14 cellular contexts compared by ENCODE assay signal in genomic region chr10:100710151-100710871, GRCh38. TPM values are rescaled to one million over a fixed set of nuclear protein-coding genes. Genes with fewer than 3 reads are reported as not detected.
DNase-seq lines count a peak whose midpoint lies in the region; ATAC-seq and TF ChIP-seq lines count a peak whose summit lies in the region.
"Had no signal": no experiment of that assay in that cellular context is flagged by ENCODE, and none has a peak within 500 bp of the region (broad histone marks: within the 10 kb centered on the region; RNA-seq: fewer than 3 reads in every experiment).

No MANE protein-coding gene starts in this region.

- H3K4me1 ChIP-seq in breast epithelium: peaks cover 0 to 7% of the 10 kb centered on the region in 2 donors
- peaks cover 0 to 13% of the 10 kb centered on the region in 2 donors for H3K4me1 ChIP-seq in thyroid gland

- DNase-seq in breast epithelium (ENCODE audit: low spot score in 2 of 2) (no peak), MCF 10A (ENCODE audit: unreplicated experiment) (no peak), WTC11 (ENCODE audit: low spot score) (no peak), kidney epithelial cell (ENCODE audit: low read depth) (no peak), thyroid gland (peak; percentile 21 to 29), glomerular visceral epithelial cell (ENCODE audit: extremely low spot score) (no peak), occipital lobe (lab: John Stamatoyannopoulos, UW) (no peak)
- DNase-seq in stimulated activated CD4-positive, alpha-beta T cell treated with anti-CD3 and anti-CD28 coated beads, Interleukin-12 subunit alpha, Interleukin-12 subunit beta, amount 100 ng/mL, for 4 hours: no peak
- DNase-seq: activated CD8-positive, alpha-beta memory T cell treated with anti-CD3 and anti-CD28 coated beads, Interleukin-2, amount 50 U/mL, for 48 hours; AML-193; NCI-H524 treated with DMSO at 0.1 percent for 48 hours; T-helper 1 cell had no signal

- intact Hi-C loops in breast epithelium (cut with DNase I; ENCODE audit: low total_unique reads): no loop called here
- intact Hi-C loops in MCF 10A (cut with micrococcal nuclease): no loop called here
- intact Hi-C loops in thyroid gland (cut with DNase I): no loop called here

- H3K9me3 Mint-ChIP-seq in MCF 10A (ENCODE audit: unreplicated experiment) (no peaks in the 10 kb centered on the region), WTC11 (no peaks in the 10 kb centered on the region)

- H3K9me3 ChIP-seq in breast epithelium: no peaks in the 10 kb centered on the region
- no peaks in the 10 kb centered on the region for H3K9me3 ChIP-seq in thyroid gland

- H3K27ac ChIP-seq in breast epithelium (no peak overlapping the region), thyroid gland (no peak overlapping the region)
- H3K27ac ChIP-seq: skin epidermis had no signal

- H3K27ac Mint-ChIP-seq in MCF 10A (ENCODE audit: low read depth, unreplicated experiment) (no peak overlapping the region), WTC11 (no peak overlapping the region)
- H3K27ac Mint-ChIP-seq: memory B cell had no signal

- H3K4me3 ChIP-seq in breast epithelium: peak overlapping the region in 2 of 3 donors; percentile 24 to 54
- peak overlapping the region; percentile 22 for H3K4me3 ChIP-seq in kidney epithelial cell (ENCODE audit: low read depth, low read length)
- H3K4me3 ChIP-seq in thyroid gland (replicated peaks in 1 of 3): no peak overlapping the region
- H3K4me3 ChIP-seq: skin epidermis had no signal

- TF ChIP-seq CTCF in breast epithelium (IDR thresholded peaks at IDR 0.05) (no peak), MCF 10A (IDR thresholded peaks at IDR 0.05; ENCODE audit: unreplicated experiment) (no peak), WTC11 (IDR thresholded peaks at IDR 0.05) (no peak), kidney epithelial cell (IDR thresholded peaks at IDR 0.05; ENCODE audit: insufficient read depth, low read length, poor library complexity, severe bottlenecking) (no peak), thyroid gland (IDR thresholded peaks at IDR 0.05) (no peak)

- POLR2A ChIA-PET in MCF 10A (lab: Yijun Ruan, JAX): no interaction called here
- POLR2A ChIA-PET in WTC11 (lab: Charles Lee): interaction anchor here (0.5 to 0.7 kb wide), 2 partner anchors 160 to 364 kb away, joined by 3 to 4 read pairs; no protein-coding TSS in a partner anchor

- H3K27me3 Mint-ChIP-seq in MCF 10A (ENCODE audit: insufficient read depth, unreplicated experiment) (peaks cover 89% of the 10 kb centered on the region), WTC11 (ENCODE audit: low read depth) (peaks cover 98% of the 10 kb centered on the region)

- H3K36me3 Mint-ChIP-seq in MCF 10A (ENCODE audit: insufficient read depth, unreplicated experiment) (no peaks in the 10 kb centered on the region), WTC11 (no peaks in the 10 kb centered on the region)

- CTCF ChIA-PET in MCF 10A (lab: Yijun Ruan, JAX): no interaction called here
- CTCF ChIA-PET in WTC11 (lab: Charles Lee): interaction anchor here (1.0 kb wide), 1 partner anchor 141 kb away, joined by 5 read pairs; no protein-coding TSS in a partner anchor

- TF ChIP-seq POLR2A in breast epithelium (IDR thresholded peaks at IDR 0.05): no peak
- no peak for TF ChIP-seq POLR2A in thyroid gland (IDR thresholded peaks at IDR 0.05)

- ATAC-seq in WTC11: peak; percentile 25

- BruUV-seq in MCF 10A (replicated peaks; lab: Mats Ljungman, UMichigan): no TSS peak

- no peaks in the 10 kb centered on the region for H3K36me3 ChIP-seq in breast epithelium
- no peaks in the 10 kb centered on the region for H3K36me3 ChIP-seq in kidney epithelial cell (ENCODE audit: control insufficient read depth, insufficient read depth, low read length)
- H3K36me3 ChIP-seq in thyroid gland: no peaks in the 10 kb centered on the region

- H3K4me3 Mint-ChIP-seq in MCF 10A (ENCODE audit: unreplicated experiment) (no peak overlapping the region), WTC11 (peak overlapping the region; percentile 57)
- H3K4me3 Mint-ChIP-seq: memory B cell had no signal

- 3 to 4% methylated on average over 24 to 41 of the region's 48 CpGs for whole genome bisulfite sequencing in thyroid gland, 2 donors

- H3K27me3 ChIP-seq in breast epithelium: peaks cover 4 to 83% of the 10 kb centered on the region in 2 donors
- peaks cover 18% of the 10 kb centered on the region for H3K27me3 ChIP-seq in kidney epithelial cell (ENCODE audit: control insufficient read depth, insufficient read depth, low read length)
- H3K27me3 ChIP-seq in thyroid gland: peaks cover 20% of the 10 kb centered on the region

- H3K4me1 Mint-ChIP-seq in MCF 10A (ENCODE audit: insufficient read depth, unreplicated experiment) (no peaks in the 10 kb centered on the region), WTC11 (peaks cover 23% of the 10 kb centered on the region)

TF ChIP-seq in WTC11, 78 proteins besides CTCF, POLR2A, EP300 and RAD21:
- TF ChIP-seq ZNF423 (CRISPR knock-in tag; IDR thresholded peaks at IDR 0.05): 0 out of 2 replicates have a peak, but pooled peaks have one; percentile 14
- no peak for TF ChIP-seq ZNF416 (CRISPR knock-in tag; IDR thresholded peaks at IDR 0.05)
- no peak for TF ChIP-seq IRF2 (CRISPR knock-in tag; IDR thresholded peaks at IDR 0.05; ENCODE audit: borderline replicate concordance, low read depth)
- no peak for TF ChIP-seq GTF2I (CRISPR knock-in tag; conservative IDR thresholded peaks at IDR 0.05)
- TF ChIP-seq EMX1 (CRISPR knock-in tag; IDR thresholded peaks at IDR 0.05): no peak
- no peak for TF ChIP-seq ATF2 (CRISPR knock-in tag; IDR thresholded peaks at IDR 0.05; ENCODE audit: borderline replicate concordance, low read depth)
- peak; percentile 24; the same call in 1 of the 2 replicates for TF ChIP-seq HMGXB4 (CRISPR knock-in tag; IDR thresholded peaks at IDR 0.05)
- TF ChIP-seq TEAD1 (CRISPR knock-in tag; IDR thresholded peaks at IDR 0.05): no peak
- no peak for TF ChIP-seq CREB1 (CRISPR knock-in tag; IDR thresholded peaks at IDR 0.05)

RNA-seq across cellular contexts. Expression of gene PAX2, which starts 35.1 kb away (rescaled TPM):
- total RNA-seq in breast epithelium (under 1 TPM in 1 of 3 donors, not detected in 2; under 0.01 TPM), MCF 10A (2022) (not detected in 2 replicates), WTC11 (2021) (0.09 to 0.21 TPM in 2 of 3 replicates, not detected in the other), kidney epithelial cell (5.1 and 7.9 TPM in 2 replicates), thyroid gland (not detected), occipital lobe (not detected)

Comparison
In these comparisons a context has a peak if more than half of its experiments do, and no peak if none do; other contexts are left out.
1. DNase-seq: peak in thyroid gland (2 of 2); none in breast epithelium (0 of 2), MCF 10A (single experiment), WTC11 (single experiment), kidney epithelial cell (single experiment), glomerular visceral epithelial cell (single experiment), stimulated activated CD4-positive, alpha-beta T cell treated with anti-CD3 and anti-CD28 coated beads, Interleukin-12 subunit alpha, Interleukin-12 subunit beta, amount 100 ng/mL, for 4 hours (single experiment) and occipital lobe (single experiment).
2. H3K4me3 ChIP-seq: peak in breast epithelium (2 of 3) and kidney epithelial cell (single experiment); none in thyroid gland (0 of 3).